Comparison of ENCODE assay signal across 20 cellular contexts in genomic region chr12:98453492-98453891, GRCh38.
DNase-seq lines count a peak whose midpoint lies in the region; ATAC-seq and TF ChIP-seq lines count a peak whose summit lies in the region.
"Had no signal": no experiment of that assay in that cellular context is flagged by ENCODE, and none has a peak within 500 bp of the region (broad histone marks: within the 10 kb centered on the region; RNA-seq: fewer than 3 reads in every experiment).

No MANE protein-coding gene starts in this region.

- peak overlapping the region; percentile 28 for H3K4me3 Mint-ChIP-seq in activated naive CD8-positive, alpha-beta T cell treated with anti-CD3 and anti-CD28 coated beads, Interleukin-2, amount 50 U/mL, for 24 hours
- H3K4me3 Mint-ChIP-seq in activated naive CD8-positive, alpha-beta T cell treated with anti-CD3 and anti-CD28 coated beads for 36 hours: no peak overlapping the region
- H3K4me3 Mint-ChIP-seq in stimulated activated effector memory CD8-positive, alpha-beta T cell treated with anti-CD3 and anti-CD28 coated beads, Interleukin-12 subunit alpha, Interleukin-12 subunit beta, amount 100 ng/mL, for 72 hours: no peak overlapping the region
- H3K4me3 Mint-ChIP-seq: B cell; CD8-positive, alpha-beta T cell; GM23338; H9 had no signal

- H3K27ac Mint-ChIP-seq in activated naive CD8-positive, alpha-beta T cell treated with anti-CD3 and anti-CD28 coated beads, Interleukin-2, amount 50 U/mL, for 24 hours: peak overlapping the region; percentile 17
- no peak overlapping the region for H3K27ac Mint-ChIP-seq in activated naive CD8-positive, alpha-beta T cell treated with anti-CD3 and anti-CD28 coated beads for 36 hours
- H3K27ac Mint-ChIP-seq in stimulated activated effector memory CD8-positive, alpha-beta T cell treated with anti-CD3 and anti-CD28 coated beads, Interleukin-12 subunit alpha, Interleukin-12 subunit beta, amount 100 ng/mL, for 72 hours: no peak overlapping the region
- H3K27ac Mint-ChIP-seq: B cell; CD4-positive, CD25-positive, alpha-beta regulatory T cell; CD8-positive, alpha-beta T cell; GM23338; H9 had no signal

- TF ChIP-seq CTCF in spleen (IDR thresholded peaks at IDR 0.05 in 8 of 11, conservative IDR thresholded peaks at IDR 0.05 in 3 of 11): no peak

- no peak for DNase-seq in activated naive CD8-positive, alpha-beta T cell treated with anti-CD3 and anti-CD28 coated beads, Interleukin-2, amount 50 U/mL, for 24 hours
- DNase-seq in activated naive CD8-positive, alpha-beta T cell treated with anti-CD3 and anti-CD28 coated beads for 36 hours: no peak
- DNase-seq in stimulated activated effector memory CD8-positive, alpha-beta T cell treated with anti-CD3 and anti-CD28 coated beads, Interleukin-12 subunit alpha, Interleukin-12 subunit beta, amount 100 ng/mL, for 72 hours (ENCODE audit: low spot score in 2 of 2): no peak
- no peak for DNase-seq in DMS79 (lab: John Stamatoyannopoulos, UW)
- DNase-seq in spleen: no peak
- DNase-seq: Caco-2; CD4-positive, CD25-positive, alpha-beta regulatory T cell; CD8-positive, alpha-beta T cell; DMS153; EL; GDM1; H9 had no signal

- H3K36me3 Mint-ChIP-seq in activated naive CD8-positive, alpha-beta T cell treated with anti-CD3 and anti-CD28 coated beads, Interleukin-2, amount 50 U/mL, for 24 hours (ENCODE audit: low read depth): no peaks in the 10 kb centered on the region
- no peaks in the 10 kb centered on the region for H3K36me3 Mint-ChIP-seq in activated naive CD8-positive, alpha-beta T cell treated with anti-CD3 and anti-CD28 coated beads for 36 hours
- no peaks in the 10 kb centered on the region for H3K36me3 Mint-ChIP-seq in stimulated activated effector memory CD8-positive, alpha-beta T cell treated with anti-CD3 and anti-CD28 coated beads, Interleukin-12 subunit alpha, Interleukin-12 subunit beta, amount 100 ng/mL, for 72 hours
- H3K36me3 Mint-ChIP-seq: CD4-positive, CD25-positive, alpha-beta regulatory T cell; CD8-positive, alpha-beta T cell had no signal

- H3K4me3 ChIP-seq in spleen: no peak overlapping the region
- H3K4me3 ChIP-seq: BLaER1, GM12878, GM23338 had no signal

- intact Hi-C loops in spleen (cut with DNase I; ENCODE audit: low total_unique reads): no loop called here

- no peaks in the 10 kb centered on the region for H3K9me3 ChIP-seq in spleen
- H3K9me3 ChIP-seq: Caco-2 had no signal

- 82 to 92% (median 91%) methylated on average over 2 of the region's 2 CpGs for WGBS in spleen, 5 donors

- H3K27me3 ChIP-seq in spleen (replicated peaks in 1 of 7): peaks cover 0 to 30% (median 10%) of the 10 kb centered on the region in 7 donors
- H3K27me3 ChIP-seq: BLaER1 had no signal

- ATAC-seq in activated naive CD8-positive, alpha-beta T cell treated with anti-CD3 and anti-CD28 coated beads, Interleukin-2, amount 50 U/mL, for 24 hours: peak; percentile 37
- peak; percentile 43 for ATAC-seq in stimulated activated effector memory CD8-positive, alpha-beta T cell treated with anti-CD3 and anti-CD28 coated beads, Interleukin-12 subunit alpha, Interleukin-12 subunit beta, amount 100 ng/mL, for 72 hours
- ATAC-seq: CD8-positive, alpha-beta T cell; GM12878; GM23338; HCT116 had no signal

- no peak for TF ChIP-seq POLR2A in spleen (IDR thresholded peaks at IDR 0.05)

- H3K27ac ChIP-seq in angular gyrus (ENCODE audit: low read depth, low read length) (peak overlapping the region; percentile 30), spleen (no peak overlapping the region)
- H3K27ac ChIP-seq: 22Rv1, BLaER1, C4-2B had no signal

- H3K4me1 Mint-ChIP-seq in activated naive CD8-positive, alpha-beta T cell treated with anti-CD3 and anti-CD28 coated beads, Interleukin-2, amount 50 U/mL, for 24 hours: peaks cover 17% of the 10 kb centered on the region
- H3K4me1 Mint-ChIP-seq in activated naive CD8-positive, alpha-beta T cell treated with anti-CD3 and anti-CD28 coated beads for 36 hours: peaks cover 10% of the 10 kb centered on the region
- H3K4me1 Mint-ChIP-seq in stimulated activated effector memory CD8-positive, alpha-beta T cell treated with anti-CD3 and anti-CD28 coated beads, Interleukin-12 subunit alpha, Interleukin-12 subunit beta, amount 100 ng/mL, for 72 hours: peaks cover 6% of the 10 kb centered on the region

- peaks cover 34% of the 10 kb centered on the region for H3K27me3 Mint-ChIP-seq in activated naive CD8-positive, alpha-beta T cell treated with anti-CD3 and anti-CD28 coated beads, Interleukin-2, amount 50 U/mL, for 24 hours
- peaks cover 31% of the 10 kb centered on the region for H3K27me3 Mint-ChIP-seq in activated naive CD8-positive, alpha-beta T cell treated with anti-CD3 and anti-CD28 coated beads for 36 hours

- no peaks in the 10 kb centered on the region for H3K36me3 ChIP-seq in spleen
- H3K36me3 ChIP-seq: BLaER1 had no signal

- peaks cover 0 to 9% (median 6%) of the 10 kb centered on the region in 6 donors for H3K4me1 ChIP-seq in spleen
- H3K4me1 ChIP-seq: BLaER1, Caco-2 had no signal

- H3K9me3 Mint-ChIP-seq in activated naive CD8-positive, alpha-beta T cell treated with anti-CD3 and anti-CD28 coated beads, Interleukin-2, amount 50 U/mL, for 24 hours: no peaks in the 10 kb centered on the region
- H3K9me3 Mint-ChIP-seq in activated naive CD8-positive, alpha-beta T cell treated with anti-CD3 and anti-CD28 coated beads for 36 hours: no peaks in the 10 kb centered on the region
- H3K9me3 Mint-ChIP-seq in stimulated activated effector memory CD8-positive, alpha-beta T cell treated with anti-CD3 and anti-CD28 coated beads, Interleukin-12 subunit alpha, Interleukin-12 subunit beta, amount 100 ng/mL, for 72 hours: no peaks in the 10 kb centered on the region
- H3K9me3 Mint-ChIP-seq: CD4-positive, CD25-positive, alpha-beta regulatory T cell; CD8-positive, alpha-beta T cell; GM23338 had no signal
